ENCODE assay signal across 11 cellular contexts in the genomic region with DNA sequence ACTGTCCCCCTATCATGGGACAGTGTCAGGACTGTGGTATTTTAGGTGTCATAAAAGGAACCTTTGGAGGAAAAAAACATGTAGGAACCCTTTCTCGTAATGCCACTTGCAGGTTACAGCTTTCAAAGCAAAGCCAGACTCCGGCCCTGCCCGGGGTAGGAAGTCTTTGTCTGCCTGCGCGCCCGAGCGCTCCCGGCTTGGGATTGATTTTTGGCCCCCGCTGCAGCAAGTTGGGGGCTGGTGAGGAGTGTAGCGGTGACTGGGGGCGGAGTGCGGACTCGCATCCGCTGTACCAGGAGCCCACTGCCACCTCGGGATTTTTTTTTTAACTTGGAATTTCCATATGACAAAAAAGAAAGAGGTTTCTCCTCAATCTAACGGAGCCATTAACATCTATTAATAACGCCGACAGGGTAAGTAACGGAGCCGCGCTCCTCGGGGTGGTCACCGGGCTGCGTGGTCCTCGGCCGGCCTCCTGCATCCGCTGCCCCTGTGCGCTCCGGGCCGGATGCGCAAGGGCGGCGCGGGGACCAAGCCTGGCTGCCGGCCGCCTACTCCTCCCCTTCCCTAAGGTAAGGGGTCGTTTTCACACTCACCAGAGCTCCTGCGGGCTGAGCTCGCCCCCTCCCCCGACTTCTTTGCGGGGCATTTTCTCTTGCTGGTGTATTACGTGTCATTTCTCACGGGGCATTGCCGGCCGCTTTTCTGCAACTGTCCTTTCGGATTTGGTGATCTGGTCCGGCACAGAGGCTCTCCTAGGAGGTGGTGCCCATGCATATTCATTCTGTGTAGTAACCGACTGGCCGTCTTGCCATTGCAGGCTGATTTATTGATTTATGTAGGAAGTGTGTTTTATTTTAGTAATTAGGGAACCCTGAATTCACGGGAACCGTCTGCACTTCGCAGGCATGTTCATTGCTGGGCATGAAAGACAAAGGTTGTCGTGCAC.
DNase-seq lines count a peak whose midpoint lies in the region; ATAC-seq and TF ChIP-seq lines count a peak whose summit lies in the region.
"Had no signal": no experiment of that assay in that cellular context is flagged by ENCODE, and none has a peak within 500 bp of the region (broad histone marks: within the 10 kb centered on the region; RNA-seq: fewer than 3 reads in every experiment).

No MANE protein-coding gene starts in this region.

- H3K36me3 ChIP-seq in rectal smooth muscle tissue (ENCODE audit: control insufficient read depth, insufficient read depth, low read length), result no peaks in the 10 kb centered on the region

- H3K4me1 ChIP-seq in foreskin keratinocyte, result peaks cover 6% of the 10 kb centered on the region
- H3K4me1 ChIP-seq in rectal smooth muscle tissue (ENCODE audit: control insufficient read depth, insufficient read depth, low read length), result no peaks in the 10 kb centered on the region

- DNase-seq in foreskin keratinocyte (no peak), H4 (ENCODE audit: low spot score) (no peak), NCI-H1105 (lab: John Stamatoyannopoulos, UW) (no peak), NCI-H2029 treated with DMSO at 0.1 percent for 48 hours (lab: John Stamatoyannopoulos, UW) (no peak)
- DNase-seq in activated naive CD4-positive, alpha-beta T cell treated with Interleukin-2 at 50 U/mL for 16 hours, result no peak
- DNase-seq: activated gamma-delta T cell treated with Interleukin-2 at 50 U/mL for 16 hours, NCI-H2081, thyroid gland had no signal

- no peak for TF ChIP-seq CTCF in WI38 (IDR thresholded peaks at IDR 0.05; ENCODE audit: low read depth, low read length)
- no peak for TF ChIP-seq CTCF in foreskin keratinocyte (conservative IDR thresholded peaks at IDR 0.05)

- H3K27ac ChIP-seq in foreskin keratinocyte (no peak overlapping the region), rectal smooth muscle tissue (ENCODE audit: low read depth, low read length) (no peak overlapping the region)
- H3K27ac ChIP-seq: thyroid gland had no signal

- H3K27me3 ChIP-seq in foreskin keratinocyte (peaks cover 17% of the 10 kb centered on the region), rectal smooth muscle tissue (ENCODE audit: control insufficient read depth, insufficient read depth, low read length) (peaks cover 1% of the 10 kb centered on the region)
- H3K27me3 ChIP-seq: thyroid gland had no signal

- H3K9ac ChIP-seq in rectal smooth muscle tissue (ENCODE audit: low read length), result no peak overlapping the region

- H3K4me3 ChIP-seq in GM08714 (ENCODE audit: low read length) (peak overlapping the region; percentile 52; the same call in 1 of the 2 replicates), WI38 (ENCODE audit: low read depth, low read length) (peak overlapping the region; percentile 7; the same call in 1 of the 2 replicates), rectal smooth muscle tissue (ENCODE audit: low read length) (peak overlapping the region; percentile 33)
- H3K4me3 ChIP-seq: thyroid gland had no signal

- ATAC-seq in foreskin keratinocyte, result peak; percentile 10
